17 cellular contexts compared by ENCODE assay signal in genomic region chr1:51289676-51290488, GRCh38. TPM values are rescaled to one million over a fixed set of nuclear protein-coding genes. Genes with fewer than 3 reads are reported as not detected.
DNase-seq lines count a peak whose midpoint lies in the region; ATAC-seq and TF ChIP-seq lines count a peak whose summit lies in the region.
"Had no signal": no experiment of that assay in that cellular context is flagged by ENCODE, and none has a peak within 500 bp of the region (broad histone marks: within the 10 kb centered on the region; RNA-seq: fewer than 3 reads in every experiment).

No MANE protein-coding gene starts in this region.

- WGBS in heart left ventricle, 4 donors: 68 to 89% (median 83%) methylated on average over 8 of the region's 8 CpGs
- 93 to 94% methylated on average over 4 to 8 of the region's 8 CpGs for WGBS in endodermal cell (ENCODE audit: insufficient coverage in 1 of 2, insufficient read length in 1 of 2), 2 experiments

- peak; percentile 61 for DNase-seq in cardiac septum (ENCODE audit: low spot score)
- no peak for DNase-seq in heart left ventricle
- DNase-seq in endodermal cell: no peak
- peak; percentile 69 for DNase-seq in mesenteric fat pad (ENCODE audit: low spot score)
- DNase-seq in upper lobe of right lung: peak; percentile 32
- DNase-seq in mucosa of descending colon: no peak
- no peak for DNase-seq in dermis blood vessel endothelial cell
- no peak for DNase-seq in HUDEP-2 (lab: John Stamatoyannopoulos, UW; ENCODE audit: unreplicated experiment in 76 of 76)
- DNase-seq: 8988T; CD4-positive, alpha-beta memory T cell; DMS153; DMS79; GF-D8; GOT3; H9 had no signal

- H3K4me1 ChIP-seq in heart left ventricle (peaks cover 0 to 6% (median 3%) of the 10 kb centered on the region in 12 donors), endodermal cell (ENCODE audit: control insufficient read depth, insufficient read depth, low read length) (no peaks in the 10 kb centered on the region), upper lobe of right lung (peaks cover under 1% of the 10 kb centered on the region), mucosa of descending colon (ENCODE audit: low read depth) (no peaks in the 10 kb centered on the region)

- peak overlapping the region; percentile 33 for H3K27ac Mint-ChIP-seq in endodermal cell
- H3K27ac Mint-ChIP-seq: CD14-positive monocyte had no signal

- no peak overlapping the region for H3K4me3 ChIP-seq in heart left ventricle
- H3K4me3 ChIP-seq in endodermal cell (ENCODE audit: low read length): no peak overlapping the region
- H3K4me3 ChIP-seq in upper lobe of right lung: no peak overlapping the region
- H3K4me3 ChIP-seq in mucosa of descending colon: no peak overlapping the region
- H3K4me3 ChIP-seq: BLaER1 had no signal

- H3K9me3 ChIP-seq in heart left ventricle: no peaks in the 10 kb centered on the region
- no peaks in the 10 kb centered on the region for H3K9me3 ChIP-seq in endodermal cell (ENCODE audit: control insufficient read depth, low read length)
- no peaks in the 10 kb centered on the region for H3K9me3 ChIP-seq in upper lobe of right lung
- no peaks in the 10 kb centered on the region for H3K9me3 ChIP-seq in mucosa of descending colon
- H3K9me3 ChIP-seq: BLaER1 had no signal

- ATAC-seq in heart left ventricle: no peak
- ATAC-seq in upper lobe of right lung: no peak
- no peak for ATAC-seq in mucosa of descending colon

- H3K9ac ChIP-seq in endodermal cell (ENCODE audit: extremely low read depth, low read length, poor library complexity, severe bottlenecking): no peak overlapping the region
- H3K9ac ChIP-seq: BLaER1 had no signal

- H3K4me1 Mint-ChIP-seq in endodermal cell: peaks cover 4% of the 10 kb centered on the region
- H3K4me1 Mint-ChIP-seq: CD4-positive, alpha-beta memory T cell had no signal

- no peaks in the 10 kb centered on the region for H3K9me3 Mint-ChIP-seq in endodermal cell
- H3K9me3 Mint-ChIP-seq: CD14-positive monocyte; CD4-positive, alpha-beta memory T cell; H9 had no signal

- intact Hi-C loops in cardiac septum (cut with DNase I): loop anchor here (10.0 kb wide), 1 partner anchor 245 kb away; no protein-coding TSS in a partner anchor
- intact Hi-C loops in heart left ventricle (cut with DNase I): loop anchor here in 3 of 10 donors (10.0 kb wide), 2 partner anchors 55 to 95 kb away; partner anchors contain the start of gene RNF11 (in 2 of the 3)
- intact Hi-C loops in upper lobe of right lung (cut with DNase I): no loop called here
- intact Hi-C loops in mucosa of descending colon (cut with DNase I, micrococcal nuclease): no loop called here

- no peak for TF ChIP-seq POLR2A in heart left ventricle (IDR thresholded peaks at IDR 0.05)

- no peaks in the 10 kb centered on the region for H3K27me3 Mint-ChIP-seq in endodermal cell (ENCODE audit: insufficient read depth)
- H3K27me3 Mint-ChIP-seq: CD4-positive, alpha-beta memory T cell had no signal

- peaks cover 4% of the 10 kb centered on the region for H3K36me3 Mint-ChIP-seq in endodermal cell (ENCODE audit: low read depth)
- H3K36me3 Mint-ChIP-seq: CD14-positive monocyte had no signal

- H3K36me3 ChIP-seq in heart left ventricle (peaks cover 0 to 17% (median 0%) of the 10 kb centered on the region in 9 donors), endodermal cell (ENCODE audit: control insufficient read depth, insufficient read depth, low read length) (no peaks in the 10 kb centered on the region), upper lobe of right lung (peaks cover 4% of the 10 kb centered on the region), mucosa of descending colon (ENCODE audit: low read depth) (no peaks in the 10 kb centered on the region)
- H3K36me3 ChIP-seq: BLaER1 had no signal

- H3K4me3 Mint-ChIP-seq in endodermal cell: no peak overlapping the region
- H3K4me3 Mint-ChIP-seq: CD14-positive monocyte, H9 had no signal

- H3K27ac ChIP-seq in heart left ventricle (no peak overlapping the region), endodermal cell (ENCODE audit: low read depth, low read length) (no peak overlapping the region), upper lobe of right lung (no peak overlapping the region)
- H3K27ac ChIP-seq: BLaER1 had no signal

- TF ChIP-seq CTCF in heart left ventricle (IDR thresholded peaks at IDR 0.05): no peak
- no peak for TF ChIP-seq CTCF in endodermal cell (conservative IDR thresholded peaks at IDR 0.05)
- TF ChIP-seq CTCF in upper lobe of right lung (IDR thresholded peaks at IDR 0.05): no peak
- no peak for TF ChIP-seq CTCF in mucosa of descending colon (IDR thresholded peaks at IDR 0.05)

- no peaks in the 10 kb centered on the region for H3K27me3 ChIP-seq in heart left ventricle
- no peaks in the 10 kb centered on the region for H3K27me3 ChIP-seq in endodermal cell (ENCODE audit: control insufficient read depth, insufficient read depth, low read length, poor library complexity, severe bottlenecking)
- no peaks in the 10 kb centered on the region for H3K27me3 ChIP-seq in upper lobe of right lung
- H3K27me3 ChIP-seq: BLaER1 had no signal

RNA-seq across cellular contexts. Expression of gene TTC39A, which starts 40.5 kb away (rescaled TPM):
- 20.3 TPM for total RNA-seq in cardiac septum
- 10 to 100 TPM; 14.5 to 29.2 (median 23.5) TPM for total RNA-seq in heart left ventricle
- 10 to 100 TPM in 1 of 2 donors, 1 to 10 TPM in 1; 8.4 to 16.0 TPM for polyA plus RNA-seq in heart left ventricle
- total RNA-seq in endodermal cell: 10 to 100 TPM; 12.8 to 20.7 TPM
- polyA plus RNA-seq in endodermal cell (2013, experiment 1 of 2): 2.1 TPM
- 4.3 TPM for polyA plus RNA-seq in endodermal cell (2013, experiment 2 of 2)
- total RNA-seq in mesenteric fat pad: 0.45 TPM
- 42.1 TPM for total RNA-seq in upper lobe of right lung
- 10 to 100 TPM; 32.3 to 95.1 (median 87.0) TPM for total RNA-seq in mucosa of descending colon
- total RNA-seq in dermis blood vessel endothelial cell: 2.9 and 4.1 TPM in 2 replicates
- total RNA-seq: CD4-positive, alpha-beta memory T cell had no signal
- polyA plus RNA-seq: CD14-positive monocyte; CD4-positive, alpha-beta memory T cell had no signal

RNA-seq across cellular contexts. Expression of gene RNF11, which starts 53.8 kb away (rescaled TPM):
- 137 TPM for total RNA-seq in cardiac septum
- total RNA-seq in heart left ventricle: 100 to 1,000 TPM in 7 of 9 donors, 10 to 100 TPM in 2; 77.3 to 139 (median 107) TPM
- polyA plus RNA-seq in heart left ventricle: 100 to 1,000 TPM in 1 of 2 donors, 10 to 100 TPM in 1; 42.4 to 143 TPM
- 100 to 1,000 TPM in 1 of 2 donors, 10 to 100 TPM in 1; 84.1 to 103 TPM for total RNA-seq in endodermal cell
- 68.5 TPM for polyA plus RNA-seq in endodermal cell (2013, experiment 1 of 2)
- polyA plus RNA-seq in endodermal cell (2013, experiment 2 of 2): 68.6 TPM
- 121 TPM for total RNA-seq in mesenteric fat pad
- total RNA-seq in upper lobe of right lung: 94.0 TPM
- total RNA-seq in mucosa of descending colon: 100 to 1,000 TPM in 1 of 3 donors, 10 to 100 TPM in 2; 66.7 to 117 (median 84.7) TPM
- 90.5 and 137 TPM in 2 replicates for total RNA-seq in dermis blood vessel endothelial cell

Comparison
In these comparisons a context has a peak if more than half of its experiments do, and no peak if none do; other contexts are left out.
1. DNase-seq: peak in cardiac septum (single experiment), mesenteric fat pad (single experiment) and upper lobe of right lung (single experiment); none in heart left ventricle (0 of 5), endodermal cell (single experiment), mucosa of descending colon (0 of 3), dermis blood vessel endothelial cell (single experiment) and HUDEP-2 (0 of 76).